In the genomic region with DNA sequence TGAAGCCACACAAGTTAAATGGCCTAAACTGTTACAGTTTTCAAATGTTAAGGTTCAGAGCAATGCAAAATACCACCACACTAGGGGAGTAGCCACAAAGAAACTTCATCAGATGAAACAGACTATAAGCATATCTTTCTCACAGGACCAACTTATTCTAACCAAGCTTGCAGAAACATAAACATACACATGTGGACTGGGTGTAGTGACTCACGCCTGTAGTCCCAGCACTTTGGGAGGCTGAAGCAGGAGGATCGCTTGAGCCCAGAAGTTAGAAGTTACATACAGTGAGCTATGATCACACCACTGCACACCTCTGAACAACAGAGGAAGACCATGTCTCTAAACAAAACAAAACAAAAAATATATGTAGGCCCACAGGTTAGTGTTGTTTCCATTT, we compare ENCODE assay signal across 24 cellular contexts.
"Had no signal": no experiment of that assay in that cellular context is flagged by ENCODE, and none has a peak within 500 bp of the region (broad histone marks: within the 10 kb centered on the region; RNA-seq: fewer than 3 reads in every experiment).

No MANE protein-coding gene starts in this region.

- H3K27ac Mint-ChIP-seq: activated CD4-positive, alpha-beta memory T cell treated with anti-CD3 and anti-CD28 coated beads for 36 hours; activated naive CD8-positive, alpha-beta T cell treated with anti-CD3 and anti-CD28 coated beads, Interleukin-2, amount 50 U/mL, for 24 hours; activated T-cell treated with anti-CD3 and anti-CD28 coated beads, Interleukin-2, amount 50 U/mL, for 72 hours; effector memory CD8-positive, alpha-beta T cell; mesothelial cell of epicardium; naive thymus-derived CD8-positive, alpha-beta T cell; stimulated activated naive CD8-positive, alpha-beta T cell treated with anti-CD3 and anti-CD28 coated beads, Interleukin-15, amount 100 ng/mL, for 72 hours had no signal

- ATAC-seq: activated naive CD8-positive, alpha-beta T cell treated with anti-CD3 and anti-CD28 coated beads, Interleukin-2, amount 50 U/mL, for 24 hours; activated T-cell treated with anti-CD3 and anti-CD28 coated beads, Interleukin-2, amount 50 U/mL, for 72 hours; effector memory CD8-positive, alpha-beta T cell; left lung; naive thymus-derived CD8-positive, alpha-beta T cell; psoas muscle; stimulated activated naive CD8-positive, alpha-beta T cell treated with anti-CD3 and anti-CD28 coated beads, Interleukin-15, amount 100 ng/mL, for 72 hours had no signal

- H3K27ac ChIP-seq: esophagus squamous epithelium, left lung, ovary, psoas muscle, right atrium auricular region, spleen, tibial artery had no signal

- H3K9me3 ChIP-seq: esophagus squamous epithelium, left lung, ovary, psoas muscle, right atrium auricular region, spleen, tibial artery had no signal

- H3K4me3 ChIP-seq: dorsolateral prefrontal cortex, esophagus squamous epithelium, left lung, lung, ovary, psoas muscle, right atrium auricular region, spleen, tibial artery had no signal

- H3K36me3 ChIP-seq: ovary, right atrium auricular region had no signal

- H3K9me3 Mint-ChIP-seq: activated CD4-positive, alpha-beta memory T cell treated with anti-CD3 and anti-CD28 coated beads for 36 hours; activated naive CD8-positive, alpha-beta T cell treated with anti-CD3 and anti-CD28 coated beads, Interleukin-2, amount 50 U/mL, for 24 hours; activated T-cell treated with anti-CD3 and anti-CD28 coated beads, Interleukin-2, amount 50 U/mL, for 72 hours; brain; effector memory CD8-positive, alpha-beta T cell; mesothelial cell of epicardium; naive thymus-derived CD8-positive, alpha-beta T cell; stimulated activated naive CD8-positive, alpha-beta T cell treated with anti-CD3 and anti-CD28 coated beads, Interleukin-15, amount 100 ng/mL, for 72 hours had no signal

- H3K4me3 Mint-ChIP-seq: activated CD4-positive, alpha-beta memory T cell treated with anti-CD3 and anti-CD28 coated beads for 36 hours; activated naive CD8-positive, alpha-beta T cell treated with anti-CD3 and anti-CD28 coated beads, Interleukin-2, amount 50 U/mL, for 24 hours; activated T-cell treated with anti-CD3 and anti-CD28 coated beads, Interleukin-2, amount 50 U/mL, for 72 hours; brain; effector memory CD8-positive, alpha-beta T cell; mesothelial cell of epicardium; naive thymus-derived CD8-positive, alpha-beta T cell; stimulated activated naive CD8-positive, alpha-beta T cell treated with anti-CD3 and anti-CD28 coated beads, Interleukin-15, amount 100 ng/mL, for 72 hours had no signal

- H3K27me3 Mint-ChIP-seq: activated CD4-positive, alpha-beta memory T cell treated with anti-CD3 and anti-CD28 coated beads for 36 hours; activated naive CD8-positive, alpha-beta T cell treated with anti-CD3 and anti-CD28 coated beads, Interleukin-2, amount 50 U/mL, for 24 hours; brain; effector memory CD8-positive, alpha-beta T cell; naive thymus-derived CD8-positive, alpha-beta T cell; stimulated activated naive CD8-positive, alpha-beta T cell treated with anti-CD3 and anti-CD28 coated beads, Interleukin-15, amount 100 ng/mL, for 72 hours had no signal

- DNase-seq: activated CD4-positive, alpha-beta memory T cell treated with anti-CD3 and anti-CD28 coated beads for 36 hours; activated CD4-positive, alpha-beta T cell treated with anti-CD3 and anti-CD28 coated beads for 48 hours; activated effector memory CD4-positive, alpha-beta T cell treated with Interleukin-2 at 50 U/mL for 16 hours; activated naive CD4-positive, alpha-beta T cell treated with anti-CD3 and anti-CD28 coated beads, Interleukin-2, amount 50 U/mL, for 16 hours; activated naive CD8-positive, alpha-beta T cell treated with anti-CD3 and anti-CD28 coated beads, Interleukin-2, amount 50 U/mL, for 24 hours; activated T-cell treated with anti-CD3 and anti-CD28 coated beads, Interleukin-2, amount 50 U/mL, for 72 hours; anterior cingulate cortex; caudate nucleus; dorsolateral prefrontal cortex; effector memory CD8-positive, alpha-beta T cell; esophagus squamous epithelium; kidney; left lung; naive thymus-derived CD8-positive, alpha-beta T cell; ovary; psoas muscle; spleen; stimulated activated CD4-positive, alpha-beta T cell treated with anti-CD3 and anti-CD28 coated beads, Interleukin-4, amount 100 ng/mL, for 24 hours; stimulated activated naive CD8-positive, alpha-beta T cell treated with anti-CD3 and anti-CD28 coated beads, Interleukin-15, amount 100 ng/mL, for 72 hours; tibial artery had no signal

- H3K27me3 ChIP-seq: dorsolateral prefrontal cortex, esophagus squamous epithelium, left lung, ovary, right atrium auricular region, spleen, tibial artery had no signal

- H3K4me1 ChIP-seq: left lung, psoas muscle, right atrium auricular region, spleen, tibial artery had no signal

- H3K4me1 Mint-ChIP-seq: activated naive CD8-positive, alpha-beta T cell treated with anti-CD3 and anti-CD28 coated beads, Interleukin-2, amount 50 U/mL, for 24 hours; mesothelial cell of epicardium; stimulated activated naive CD8-positive, alpha-beta T cell treated with anti-CD3 and anti-CD28 coated beads, Interleukin-15, amount 100 ng/mL, for 72 hours had no signal
